17 cellular contexts compared by ENCODE assay signal in the genomic region with DNA sequence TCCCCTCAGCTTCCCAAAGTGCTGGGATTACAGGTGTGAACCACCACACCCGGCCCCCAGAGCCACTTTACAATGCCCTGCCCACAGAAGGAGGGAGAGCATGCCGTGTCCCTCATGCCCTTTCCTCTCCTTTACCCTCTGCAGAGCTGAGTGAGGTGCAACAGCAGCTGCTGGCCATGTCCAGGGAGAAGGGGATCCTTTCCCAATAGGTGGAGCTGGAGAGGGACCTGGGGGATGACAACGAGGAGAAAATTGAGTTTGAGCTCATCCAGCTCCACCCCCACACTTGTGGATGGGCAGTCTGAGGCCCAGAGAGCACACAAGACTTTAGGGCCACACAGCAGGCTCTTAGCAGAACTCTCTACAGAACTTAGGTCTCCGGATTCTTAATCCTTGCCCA. TPM values are rescaled to one million over a fixed set of nuclear protein-coding genes. Genes with fewer than 3 reads are reported as not detected.
DNase-seq lines count a peak whose midpoint lies in the region; ATAC-seq, FAIRE-seq and TF ChIP-seq lines count a peak whose summit lies in the region.
"Had no signal": no experiment of that assay in that cellular context is flagged by ENCODE, and none has a peak within 500 bp of the region (broad histone marks: within the 10 kb centered on the region; RNA-seq: fewer than 3 reads in every experiment).

No MANE protein-coding gene starts in this region.

- TF ChIP-seq CTCF in HepG2 (CRISPR knock-in tag; IDR thresholded peaks at IDR 0.05) (peak; percentile 48), right lobe of liver (IDR thresholded peaks at IDR 0.05) (no peak), endodermal cell (conservative IDR thresholded peaks at IDR 0.05) (no peak), type B pancreatic cell (conservative IDR thresholded peaks at IDR 0.05) (no peak)

- TF ChIP-seq RAD21 in HepG2 (CRISPR knock-in tag; IDR thresholded peaks at IDR 0.05): no peak

- H4K20me1 ChIP-seq in HepG2 (ENCODE audit: insufficient read depth, low read length): no peaks in the 10 kb centered on the region

- peak; percentile 46 for FAIRE-seq in HepG2 (lab: Jason Lieb, UNC)
- FAIRE-seq: A549 had no signal

- H3K27me3 Mint-ChIP-seq in endodermal cell (ENCODE audit: insufficient read depth) (peaks cover 24% of the 10 kb centered on the region), type B pancreatic cell (peaks cover 3% of the 10 kb centered on the region)

- H3K27ac ChIP-seq in HepG2 (ENCODE audit: extremely low read length, insufficient read depth, low read length) (no peak overlapping the region), right lobe of liver (no peak overlapping the region), endodermal cell (ENCODE audit: low read depth, low read length) (no peak overlapping the region)
- H3K27ac ChIP-seq: A549, KMS-11, RWPE1 had no signal

- no peaks in the 10 kb centered on the region for H3K36me3 Mint-ChIP-seq in endodermal cell (ENCODE audit: low read depth)
- H3K36me3 Mint-ChIP-seq in type B pancreatic cell: no peaks in the 10 kb centered on the region

- DNase-seq in HepG2 (ENCODE audit: low spot score): peak; percentile 44
- DNase-seq in right lobe of liver: no peak
- peak; percentile 39 for DNase-seq in RKO (ENCODE audit: low spot score)
- DNase-seq in endodermal cell: peak; percentile 81
- DNase-seq in type B pancreatic cell (ENCODE audit: extremely low spot score, unreplicated experiment): no peak
- DNase-seq in mucosa of gallbladder (ENCODE audit: low spot score): no peak
- no peak for DNase-seq in AG08396 (ENCODE audit: low spot score)
- no peak for DNase-seq in activated CD4-positive, alpha-beta T cell treated with anti-CD3 and anti-CD28 coated beads, Interleukin-2, amount 50 U/mL, for 1 hour
- DNase-seq: NCI-H1092; NCI-H1694; NCI-H2227 treated with DMSO at 0.1 percent for 48 hours; NCI-H526; NK-92 treated with Interleukin-12 subunit alpha and Interleukin-12 subunit beta, amount 100 ng/mL, for 24 hours had no signal

- H3K4me3 Mint-ChIP-seq in endodermal cell (peak overlapping the region; percentile 68), type B pancreatic cell (peak overlapping the region; percentile 41)

- 13% methylated on average over 4 of the region's 4 CpGs for WGBS in HepG2 (ENCODE audit: low lambda C conversion rate)
- WGBS in right lobe of liver (ENCODE audit: insufficient coverage, low coverage, low lambda C conversion rate, missing lambda C conversion rate): 33% methylated on average over 1 of the region's 4 CpGs
- 80% methylated on average over 3 of the region's 4 CpGs; no CpG with 5 or more reads in 1 of the 2 experiments for WGBS in endodermal cell (ENCODE audit: insufficient coverage in 1 of 2, insufficient read length in 1 of 2), 2 experiments

- no peaks in the 10 kb centered on the region for H3K36me3 ChIP-seq in HepG2 (replicated peaks in 1 of 2; ENCODE audit: control insufficient read depth in 1 of 2, insufficient read depth in 2 of 2, low read length in 2 of 2)
- no peaks in the 10 kb centered on the region for H3K36me3 ChIP-seq in right lobe of liver
- no peaks in the 10 kb centered on the region for H3K36me3 ChIP-seq in endodermal cell (ENCODE audit: control insufficient read depth, insufficient read depth, low read length)

- CTCF ChIA-PET in HepG2 (lab: Yijun Ruan, JAX; ENCODE audit: low intra/inter-chr PET ratio, low total read pairs): no interaction called here

- H3K79me2 ChIP-seq in HepG2 (ENCODE audit: insufficient read depth, low read length): no peaks in the 10 kb centered on the region

- no peaks in the 10 kb centered on the region for H3K9me3 ChIP-seq in HepG2 (ENCODE audit: low read length)
- no peaks in the 10 kb centered on the region for H3K9me3 ChIP-seq in right lobe of liver
- no peaks in the 10 kb centered on the region for H3K9me3 ChIP-seq in endodermal cell (ENCODE audit: control insufficient read depth, low read length)
- H3K9me3 ChIP-seq: A549 had no signal

- H3K4me3 ChIP-seq in HepG2 (replicated peaks in 1 of 3; ENCODE audit: insufficient read depth in 1 of 3, low read depth in 2 of 3, low read length in 3 of 3) (no peak overlapping the region), right lobe of liver (no peak overlapping the region), endodermal cell (ENCODE audit: low read length) (no peak overlapping the region)
- H3K4me3 ChIP-seq: A549 had no signal

- H3K27me3 ChIP-seq in HepG2 (ENCODE audit: control insufficient read depth in 1 of 2, insufficient read depth in 2 of 2, low read length in 2 of 2) (peaks cover 0 to 8% of the 10 kb centered on the region in 2 experiments; a peak in 2 of 5 replicates), right lobe of liver (no peaks in the 10 kb centered on the region), endodermal cell (ENCODE audit: control insufficient read depth, insufficient read depth, low read length, poor library complexity, severe bottlenecking) (peaks cover 10% of the 10 kb centered on the region)

- H2AFZ ChIP-seq in HepG2 (ENCODE audit: low read length): no peak overlapping the region

- H3K4me1 Mint-ChIP-seq in endodermal cell (peaks cover 7% of the 10 kb centered on the region), type B pancreatic cell (ENCODE audit: unreplicated experiment) (peaks cover 14% of the 10 kb centered on the region)

- intact Hi-C loops in HepG2 (cut with micrococcal nuclease; ENCODE audit: unreplicated experiment): no loop called here
- intact Hi-C loops in right lobe of liver (cut with DNase I): no loop called here

- H3K4me1 ChIP-seq in HepG2 (ENCODE audit: insufficient read depth, low read length) (peaks cover 59% of the 10 kb centered on the region), right lobe of liver (peaks cover 0 to 20% (median 5%) of the 10 kb centered on the region in 4 donors), endodermal cell (ENCODE audit: control insufficient read depth, insufficient read depth, low read length) (no peaks in the 10 kb centered on the region)

- no peak overlapping the region for H3K4me2 ChIP-seq in HepG2 (ENCODE audit: low read depth, low read length)
- H3K4me2 ChIP-seq: A549, KMS-11 had no signal

- H3K27ac Mint-ChIP-seq in endodermal cell (no peak overlapping the region), type B pancreatic cell (no peak overlapping the region)

- H3K9ac ChIP-seq in HepG2 (ENCODE audit: insufficient read depth, low read depth, low read length) (no peak overlapping the region), endodermal cell (ENCODE audit: extremely low read depth, low read length, poor library complexity, severe bottlenecking) (no peak overlapping the region)
- H3K9ac ChIP-seq: KMS-11 had no signal

- POLR2A ChIA-PET in HepG2 (lab: Yijun Ruan, JAX): interaction anchor here (1.0 to 3.4 kb wide), 3 partner anchors 26 to 185 kb away, joined by 3 to 21 read pairs (median 5); partner anchors contain the start of genes CASC3 and PSMD3

- no peak for TF ChIP-seq EP300 in HepG2 (IDR thresholded peaks at IDR 0.05; ENCODE audit: low read depth in 2 of 2, low read length in 2 of 2)
- TF ChIP-seq EP300 in HepG2 (CRISPR knock-in tag; IDR thresholded peaks at IDR 0.05; ENCODE audit: borderline replicate concordance): no peak

- in situ Hi-C loops in HepG2 (cut with HindIII; ENCODE audit: extremely low pct_ligation_motif_present, low pct_unique_long_range_greater_than_20kb): no loop called here

- ATAC-seq in HepG2: no peak; the same call in 2 of the 3 replicates
- ATAC-seq in right lobe of liver: no peak
- ATAC-seq: A549 had no signal

- no TSS peak for BruUV-seq in HepG2 (replicated peaks; lab: Mats Ljungman, UMichigan)

- H3K9me3 Mint-ChIP-seq in endodermal cell (no peaks in the 10 kb centered on the region), type B pancreatic cell (no peaks in the 10 kb centered on the region)

- TF ChIP-seq POLR2A in HepG2 (IDR thresholded peaks at IDR 0.05; ENCODE audit: insufficient read depth in 1 of 2, low read depth in 2 of 2, low read length in 2 of 2): no peak
- no peak for TF ChIP-seq POLR2A in right lobe of liver (IDR thresholded peaks at IDR 0.05)

RNA-seq across cellular contexts. Expression of gene GSDMA, which starts 7.9 kb away (rescaled TPM):
- not detected in 2 replicates for total RNA-seq in HepG2 (2016; rRNA removed; fragmentation: Illumina TruSeq; extraction: Trizol)
- total RNA-seq in HepG2 (2016; cell fraction: cytosol; rRNA removed; fragmentation: Illumina TruSeq; extraction: Trizol; ENCODE audit: low read depth): not detected in 2 replicates
- not detected in 2 replicates for total RNA-seq in HepG2 (2016; cell fraction: insoluble cytoplasmic fraction; rRNA removed; fragmentation: Illumina TruSeq; extraction: Trizol)
- total RNA-seq in HepG2 (2016; cell fraction: membrane; rRNA removed; fragmentation: Illumina TruSeq; extraction: Trizol): not detected in 2 replicates
- not detected in 2 replicates for total RNA-seq in HepG2 (2016; cell fraction: nucleus; rRNA removed; fragmentation: Illumina TruSeq; extraction: Trizol)
- polyA plus RNA-seq in HepG2 (2011; rRNA removed): 0.07 TPM in 1 of 2 replicates, not detected in the other
- polyA plus RNA-seq in HepG2 (2011; cell fraction: cytosol; rRNA removed): 0.08 TPM in 1 of 2 replicates, not detected in the other
- polyA plus RNA-seq in HepG2 (2011; cell fraction: nucleus; rRNA removed): not detected in 2 replicates
- not detected in 2 replicates for polyA plus RNA-seq in HepG2 (2012)
- polyA plus RNA-seq in HepG2 (2016; cell fraction: cytosol; fragmentation: Illumina TruSeq; extraction: Trizol; ENCODE audit: low read depth): not detected in 2 replicates
- polyA plus RNA-seq in HepG2 (2016; cell fraction: insoluble cytoplasmic fraction; fragmentation: Illumina TruSeq; extraction: Trizol; ENCODE audit: low read depth): not detected in 2 replicates
- polyA plus RNA-seq in HepG2 (2016; cell fraction: membrane; fragmentation: Illumina TruSeq; extraction: Trizol; ENCODE audit: low read depth): not detected in 2 replicates
- not detected in 2 replicates for polyA plus RNA-seq in HepG2 (2016; cell fraction: nucleus; fragmentation: Illumina TruSeq; extraction: Trizol; ENCODE audit: insufficient read depth, low read depth)
- polyA minus RNA-seq in HepG2 (2011; rRNA and poly(A)+ RNA removed; ENCODE audit: low replicate concordance): not detected in 2 replicates
- not detected in 2 replicates for polyA minus RNA-seq in HepG2 (2011; cell fraction: cytosol; rRNA and poly(A)+ RNA removed)
- not detected in 2 replicates for polyA minus RNA-seq in HepG2 (2011; cell fraction: nucleus; rRNA and poly(A)+ RNA removed)
- total RNA-seq in right lobe of liver: under 1 TPM in 2 of 6 experiments, not detected in 4; 0.42 to 0.99 TPM
- total RNA-seq in endodermal cell: not detected
- not detected for polyA plus RNA-seq in endodermal cell (2013, experiment 1 of 2)
- not detected for polyA plus RNA-seq in endodermal cell (2013, experiment 2 of 2)
- not detected in 2 replicates for total RNA-seq in type B pancreatic cell (ENCODE audit: low replicate concordance)
- not detected for total RNA-seq in mucosa of gallbladder
- polyA plus RNA-seq: A549 had no signal

RNA-seq across cellular contexts. Expression of gene PSMD3, which starts 25.7 kb away (rescaled TPM):
- total RNA-seq in HepG2 (2016; rRNA removed; fragmentation: Illumina TruSeq; extraction: Trizol) (114 and 146 TPM in 2 replicates), right lobe of liver (10 to 100 TPM; 58.3 to 85.3 (median 67.4) TPM), endodermal cell (100 to 1,000 TPM; 152 to 164 TPM), type B pancreatic cell (ENCODE audit: low replicate concordance) (110 and 116 TPM in 2 replicates), mucosa of gallbladder (69.5 TPM)
- total RNA-seq in HepG2 (2016; cell fraction: cytosol; rRNA removed; fragmentation: Illumina TruSeq; extraction: Trizol; ENCODE audit: low read depth): 19.9 and 20.3 TPM in 2 replicates
- 99.4 and 154 TPM in 2 replicates for total RNA-seq in HepG2 (2016; cell fraction: insoluble cytoplasmic fraction; rRNA removed; fragmentation: Illumina TruSeq; extraction: Trizol)
- 37.5 and 39.8 TPM in 2 replicates for total RNA-seq in HepG2 (2016; cell fraction: membrane; rRNA removed; fragmentation: Illumina TruSeq; extraction: Trizol)
- total RNA-seq in HepG2 (2016; cell fraction: nucleus; rRNA removed; fragmentation: Illumina TruSeq; extraction: Trizol): 88.8 and 102 TPM in 2 replicates
- polyA plus RNA-seq in HepG2 (2011; rRNA removed): 97.4 and 118 TPM in 2 replicates
- polyA plus RNA-seq in HepG2 (2011; cell fraction: cytosol; rRNA removed): 82.0 and 93.0 TPM in 2 replicates
- polyA plus RNA-seq in HepG2 (2011; cell fraction: nucleus; rRNA removed): 117 and 120 TPM in 2 replicates
- polyA plus RNA-seq in HepG2 (2012): 97.2 and 131 TPM in 2 replicates
- polyA plus RNA-seq in HepG2 (2016; cell fraction: cytosol; fragmentation: Illumina TruSeq; extraction: Trizol; ENCODE audit: low read depth): 14.5 and 14.8 TPM in 2 replicates
- 110 and 126 TPM in 2 replicates for polyA plus RNA-seq in HepG2 (2016; cell fraction: insoluble cytoplasmic fraction; fragmentation: Illumina TruSeq; extraction: Trizol; ENCODE audit: low read depth)
- 20.5 and 22.5 TPM in 2 replicates for polyA plus RNA-seq in HepG2 (2016; cell fraction: membrane; fragmentation: Illumina TruSeq; extraction: Trizol; ENCODE audit: low read depth)
- polyA plus RNA-seq in HepG2 (2016; cell fraction: nucleus; fragmentation: Illumina TruSeq; extraction: Trizol; ENCODE audit: insufficient read depth, low read depth): 160 and 165 TPM in 2 replicates
- 151 and 161 TPM in 2 replicates for polyA minus RNA-seq in HepG2 (2011; rRNA and poly(A)+ RNA removed; ENCODE audit: low replicate concordance)
- 49.5 and 51.3 TPM in 2 replicates for polyA minus RNA-seq in HepG2 (2011; cell fraction: cytosol; rRNA and poly(A)+ RNA removed)
- polyA minus RNA-seq in HepG2 (2011; cell fraction: nucleus; rRNA and poly(A)+ RNA removed): 34.4 and 36.3 TPM in 2 replicates
- 142 TPM for polyA plus RNA-seq in endodermal cell (2013, experiment 1 of 2)
- polyA plus RNA-seq in endodermal cell (2013, experiment 2 of 2): 132 TPM

RNA-seq across cellular contexts. Expression of gene LRRC3C, which starts 27.3 kb away (rescaled TPM):
- not detected in 2 replicates for total RNA-seq in HepG2 (2016; rRNA removed; fragmentation: Illumina TruSeq; extraction: Trizol)
- not detected in 2 replicates for total RNA-seq in HepG2 (2016; cell fraction: cytosol; rRNA removed; fragmentation: Illumina TruSeq; extraction: Trizol; ENCODE audit: low read depth)
- not detected in 2 replicates for total RNA-seq in HepG2 (2016; cell fraction: insoluble cytoplasmic fraction; rRNA removed; fragmentation: Illumina TruSeq; extraction: Trizol)
- not detected in 2 replicates for total RNA-seq in HepG2 (2016; cell fraction: membrane; rRNA removed; fragmentation: Illumina TruSeq; extraction: Trizol)
- not detected in 2 replicates for total RNA-seq in HepG2 (2016; cell fraction: nucleus; rRNA removed; fragmentation: Illumina TruSeq; extraction: Trizol)
- 0.10 and 0.17 TPM in 2 replicates for polyA plus RNA-seq in HepG2 (2011; rRNA removed)
- 0.11 TPM in 1 of 2 replicates, not detected in the other for polyA plus RNA-seq in HepG2 (2011; cell fraction: cytosol; rRNA removed)
- not detected in 2 replicates for polyA plus RNA-seq in HepG2 (2011; cell fraction: nucleus; rRNA removed)
- not detected in 2 replicates for polyA plus RNA-seq in HepG2 (2012)
- polyA plus RNA-seq in HepG2 (2016; cell fraction: cytosol; fragmentation: Illumina TruSeq; extraction: Trizol; ENCODE audit: low read depth): not detected in 2 replicates
- not detected in 2 replicates for polyA plus RNA-seq in HepG2 (2016; cell fraction: insoluble cytoplasmic fraction; fragmentation: Illumina TruSeq; extraction: Trizol; ENCODE audit: low read depth)
- not detected in 2 replicates for polyA plus RNA-seq in HepG2 (2016; cell fraction: membrane; fragmentation: Illumina TruSeq; extraction: Trizol; ENCODE audit: low read depth)
- polyA plus RNA-seq in HepG2 (2016; cell fraction: nucleus; fragmentation: Illumina TruSeq; extraction: Trizol; ENCODE audit: insufficient read depth, low read depth): not detected in 2 replicates
- polyA minus RNA-seq in HepG2 (2011; rRNA and poly(A)+ RNA removed; ENCODE audit: low replicate concordance): 0.24 TPM in 1 of 2 replicates, not detected in the other
- not detected in 2 replicates for polyA minus RNA-seq in HepG2 (2011; cell fraction: cytosol; rRNA and poly(A)+ RNA removed)
- polyA minus RNA-seq in HepG2 (2011; cell fraction: nucleus; rRNA and poly(A)+ RNA removed): not detected in 2 replicates
- total RNA-seq in right lobe of liver: not detected
- not detected for total RNA-seq in endodermal cell
- not detected for polyA plus RNA-seq in endodermal cell (2013, experiment 1 of 2)
- polyA plus RNA-seq in endodermal cell (2013, experiment 2 of 2): not detected
- not detected in 2 replicates for total RNA-seq in type B pancreatic cell (ENCODE audit: low replicate concordance)
- total RNA-seq in mucosa of gallbladder: not detected
- total RNA-seq: MCF 10A had no signal
- polyA plus RNA-seq: A549 had no signal

RNA-seq across cellular contexts. Expression of gene ORMDL3, which starts 27.5 kb away (rescaled TPM):
- 125 and 181 TPM in 2 replicates for total RNA-seq in HepG2 (2016; rRNA removed; fragmentation: Illumina TruSeq; extraction: Trizol)
- total RNA-seq in HepG2 (2016; cell fraction: cytosol; rRNA removed; fragmentation: Illumina TruSeq; extraction: Trizol; ENCODE audit: low read depth): 52.8 and 58.2 TPM in 2 replicates
- 110 and 214 TPM in 2 replicates for total RNA-seq in HepG2 (2016; cell fraction: insoluble cytoplasmic fraction; rRNA removed; fragmentation: Illumina TruSeq; extraction: Trizol)
- 136 and 143 TPM in 2 replicates for total RNA-seq in HepG2 (2016; cell fraction: membrane; rRNA removed; fragmentation: Illumina TruSeq; extraction: Trizol)
- total RNA-seq in HepG2 (2016; cell fraction: nucleus; rRNA removed; fragmentation: Illumina TruSeq; extraction: Trizol): 112 and 134 TPM in 2 replicates
- 384 and 546 TPM in 2 replicates for polyA plus RNA-seq in HepG2 (2011; rRNA removed)
- polyA plus RNA-seq in HepG2 (2011; cell fraction: cytosol; rRNA removed): 330 and 331 TPM in 2 replicates
- 319 and 431 TPM in 2 replicates for polyA plus RNA-seq in HepG2 (2011; cell fraction: nucleus; rRNA removed)
- 176 and 292 TPM in 2 replicates for polyA plus RNA-seq in HepG2 (2012)
- polyA plus RNA-seq in HepG2 (2016; cell fraction: cytosol; fragmentation: Illumina TruSeq; extraction: Trizol; ENCODE audit: low read depth): 35.1 and 42.1 TPM in 2 replicates
- polyA plus RNA-seq in HepG2 (2016; cell fraction: insoluble cytoplasmic fraction; fragmentation: Illumina TruSeq; extraction: Trizol; ENCODE audit: low read depth): 81.8 and 96.3 TPM in 2 replicates
- polyA plus RNA-seq in HepG2 (2016; cell fraction: membrane; fragmentation: Illumina TruSeq; extraction: Trizol; ENCODE audit: low read depth): 72.9 and 81.6 TPM in 2 replicates
- polyA plus RNA-seq in HepG2 (2016; cell fraction: nucleus; fragmentation: Illumina TruSeq; extraction: Trizol; ENCODE audit: insufficient read depth, low read depth): 169 and 170 TPM in 2 replicates
- polyA minus RNA-seq in HepG2 (2011; rRNA and poly(A)+ RNA removed; ENCODE audit: low replicate concordance): 76.0 and 1,167 TPM in 2 replicates
- 115 and 192 TPM in 2 replicates for polyA minus RNA-seq in HepG2 (2011; cell fraction: cytosol; rRNA and poly(A)+ RNA removed)
- 79.2 and 94.6 TPM in 2 replicates for polyA minus RNA-seq in HepG2 (2011; cell fraction: nucleus; rRNA and poly(A)+ RNA removed)
- total RNA-seq in right lobe of liver: 100 to 1,000 TPM; 105 to 174 (median 128) TPM
- 10 to 100 TPM; 77.7 to 83.8 TPM for total RNA-seq in endodermal cell
- 56.1 TPM for polyA plus RNA-seq in endodermal cell (2013, experiment 1 of 2)
- 46.6 TPM for polyA plus RNA-seq in endodermal cell (2013, experiment 2 of 2)
- total RNA-seq in type B pancreatic cell (ENCODE audit: low replicate concordance): 59.8 and 82.7 TPM in 2 replicates
- 73.6 TPM for total RNA-seq in mucosa of gallbladder

RNA-seq across cellular contexts. Expression of gene GSDMB, which starts 36.4 kb away (rescaled TPM):
- 0.70 and 3.3 TPM in 2 replicates for total RNA-seq in HepG2 (2016; rRNA removed; fragmentation: Illumina TruSeq; extraction: Trizol)
- 0.44 and 0.51 TPM in 2 replicates for total RNA-seq in HepG2 (2016; cell fraction: cytosol; rRNA removed; fragmentation: Illumina TruSeq; extraction: Trizol; ENCODE audit: low read depth)
- total RNA-seq in HepG2 (2016; cell fraction: insoluble cytoplasmic fraction; rRNA removed; fragmentation: Illumina TruSeq; extraction: Trizol): 0.76 and 2.9 TPM in 2 replicates
- total RNA-seq in HepG2 (2016; cell fraction: membrane; rRNA removed; fragmentation: Illumina TruSeq; extraction: Trizol): 0.31 and 0.62 TPM in 2 replicates
- 8.3 and 9.3 TPM in 2 replicates for total RNA-seq in HepG2 (2016; cell fraction: nucleus; rRNA removed; fragmentation: Illumina TruSeq; extraction: Trizol)
- 30.4 and 39.4 TPM in 2 replicates for polyA plus RNA-seq in HepG2 (2011; rRNA removed)
- polyA plus RNA-seq in HepG2 (2011; cell fraction: cytosol; rRNA removed): 3.7 and 4.3 TPM in 2 replicates
- 140 and 180 TPM in 2 replicates for polyA plus RNA-seq in HepG2 (2011; cell fraction: nucleus; rRNA removed)
- 36.5 and 54.8 TPM in 2 replicates for polyA plus RNA-seq in HepG2 (2012)
- 0.33 and 0.52 TPM in 2 replicates for polyA plus RNA-seq in HepG2 (2016; cell fraction: cytosol; fragmentation: Illumina TruSeq; extraction: Trizol; ENCODE audit: low read depth)
- 0.73 and 1.2 TPM in 2 replicates for polyA plus RNA-seq in HepG2 (2016; cell fraction: insoluble cytoplasmic fraction; fragmentation: Illumina TruSeq; extraction: Trizol; ENCODE audit: low read depth)
- 0.26 and 0.35 TPM in 2 replicates for polyA plus RNA-seq in HepG2 (2016; cell fraction: membrane; fragmentation: Illumina TruSeq; extraction: Trizol; ENCODE audit: low read depth)
- polyA plus RNA-seq in HepG2 (2016; cell fraction: nucleus; fragmentation: Illumina TruSeq; extraction: Trizol; ENCODE audit: insufficient read depth, low read depth): 21.8 and 24.9 TPM in 2 replicates
- 4.9 and 23.3 TPM in 2 replicates for polyA minus RNA-seq in HepG2 (2011; rRNA and poly(A)+ RNA removed; ENCODE audit: low replicate concordance)
- polyA minus RNA-seq in HepG2 (2011; cell fraction: cytosol; rRNA and poly(A)+ RNA removed): 1.1 and 1.5 TPM in 2 replicates
- polyA minus RNA-seq in HepG2 (2011; cell fraction: nucleus; rRNA and poly(A)+ RNA removed): 42.0 and 56.2 TPM in 2 replicates
- total RNA-seq in right lobe of liver: 10 to 100 TPM in 3 of 6 experiments, 1 to 10 TPM in 3; 4.7 to 40.8 (median 18.8) TPM
- 10 to 100 TPM; 16.6 to 30.9 TPM for total RNA-seq in endodermal cell
- 18.9 TPM for polyA plus RNA-seq in endodermal cell (2013, experiment 1 of 2)
- 17.6 TPM for polyA plus RNA-seq in endodermal cell (2013, experiment 2 of 2)
- total RNA-seq in type B pancreatic cell (ENCODE audit: low replicate concordance): 15.8 and 16.4 TPM in 2 replicates
- 26.9 TPM for total RNA-seq in mucosa of gallbladder

Comparison
In these comparisons a context has a peak if more than half of its experiments do, and no peak if none do; other contexts are left out.
1. DNase-seq: peak in HepG2 (single experiment), RKO (single experiment) and endodermal cell (single experiment); none in right lobe of liver (0 of 3), type B pancreatic cell (single experiment), mucosa of gallbladder (single experiment), AG08396 (single experiment) and activated CD4-positive, alpha-beta T cell treated with anti-CD3 and anti-CD28 coated beads, Interleukin-2, amount 50 U/mL, for 1 hour (single experiment).